Comparison of ENCODE assay signal across 23 cellular contexts in genomic region chr1:182383934-182384333, GRCh38. TPM values are rescaled to one million over a fixed set of nuclear protein-coding genes. Genes with fewer than 3 reads are reported as not detected.
"Had no signal": no experiment of that assay in that cellular context is flagged by ENCODE, and none has a peak within 500 bp of the region (broad histone marks: within the 10 kb centered on the region; RNA-seq: fewer than 3 reads in every experiment).

No MANE protein-coding gene starts in this region.

- H3K9me3 ChIP-seq: left lung, sigmoid colon, suprapubic skin, uterus had no signal

- H3K27ac ChIP-seq: cardiac muscle cell, left lung, suprapubic skin, uterus had no signal

- H3K27me3 Mint-ChIP-seq: activated CD4-positive, alpha-beta T cell treated with anti-CD3 and anti-CD28 coated beads, Interleukin-2, amount 10 ng/mL, durations not matched to agents 24 days and 14 days; activated naive CD4-positive, alpha-beta T cell treated with anti-CD3 and anti-CD28 coated beads, Interleukin-2, amount 10 ng/mL, durations not matched to agents 7 days and 5 days; natural killer cell treated with Interleukin-12 subunit alpha and Interleukin-12 subunit beta and Interleukin-15 and Interleukin-18, amount 100 ng/mL, for 72 hours had no signal

- H3K36me3 ChIP-seq: uterus had no signal

- H3K27me3 ChIP-seq: cardiac muscle cell, left lung, sigmoid colon, suprapubic skin, uterus had no signal

- H3K9me3 Mint-ChIP-seq: activated CD4-positive, alpha-beta memory T cell treated with anti-CD3 and anti-CD28 coated beads, Interleukin-2, amount 10 ng/mL, durations not matched to agents 7 days and 5 days; activated CD4-positive, alpha-beta T cell treated with anti-CD3 and anti-CD28 coated beads, Interleukin-2, amount 10 ng/mL, durations not matched to agents 24 days and 14 days; activated naive CD4-positive, alpha-beta T cell treated with anti-CD3 and anti-CD28 coated beads, Interleukin-2, amount 10 ng/mL, durations not matched to agents 7 days and 5 days; natural killer cell treated with Interleukin-12 subunit alpha and Interleukin-12 subunit beta and Interleukin-15 and Interleukin-18, amount 100 ng/mL, for 72 hours had no signal

- H3K27ac Mint-ChIP-seq: activated CD4-positive, alpha-beta memory T cell treated with anti-CD3 and anti-CD28 coated beads, Interleukin-2, amount 10 ng/mL, durations not matched to agents 7 days and 5 days; activated CD4-positive, alpha-beta T cell treated with anti-CD3 and anti-CD28 coated beads, Interleukin-2, amount 10 ng/mL, durations not matched to agents 24 days and 14 days; activated naive CD4-positive, alpha-beta T cell treated with anti-CD3 and anti-CD28 coated beads, Interleukin-2, amount 10 ng/mL, durations not matched to agents 7 days and 5 days; natural killer cell treated with Interleukin-12 subunit alpha and Interleukin-12 subunit beta and Interleukin-15 and Interleukin-18, amount 100 ng/mL, for 72 hours had no signal

- H3K4me1 ChIP-seq: uterus had no signal

- DNase-seq: activated CD4-positive, alpha-beta memory T cell treated with anti-CD3 and anti-CD28 coated beads, Interleukin-2, amount 10 ng/mL, durations not matched to agents 7 days and 5 days; activated CD4-positive, alpha-beta T cell treated with anti-CD3 and anti-CD28 coated beads, Interleukin-2, amount 10 ng/mL, durations not matched to agents 24 days and 14 days; activated effector memory CD4-positive, alpha-beta T cell treated with anti-CD3 and anti-CD28 coated beads, Interleukin-2, amount 50 U/mL, for 16 hours; activated naive CD4-positive, alpha-beta T cell treated with anti-CD3 and anti-CD28 coated beads, Interleukin-2, amount 10 ng/mL, durations not matched to agents 7 days and 5 days; cortex of kidney; foreskin melanocyte; hippocampal formation; kidney glomerular epithelial cell; left lung; occipital lobe; posterior cingulate gyrus; retina; sigmoid colon; stimulated activated CD4-positive, alpha-beta T cell treated with anti-CD3 and anti-CD28 coated beads, Interleukin-4, amount 100 ng/mL, for 1 hour; stimulated activated naive CD8-positive, alpha-beta T cell treated with anti-CD3 and anti-CD28 coated beads, Interleukin-15, Interleukin-2, amounts not matched to agents 100 U/mL and 50 U/mL, for 24 hours; trophoblast cell; uterus had no signal

- H3K4me3 Mint-ChIP-seq: activated CD4-positive, alpha-beta memory T cell treated with anti-CD3 and anti-CD28 coated beads, Interleukin-2, amount 10 ng/mL, durations not matched to agents 7 days and 5 days; activated CD4-positive, alpha-beta T cell treated with anti-CD3 and anti-CD28 coated beads, Interleukin-2, amount 10 ng/mL, durations not matched to agents 24 days and 14 days; activated naive CD4-positive, alpha-beta T cell treated with anti-CD3 and anti-CD28 coated beads, Interleukin-2, amount 10 ng/mL, durations not matched to agents 7 days and 5 days; natural killer cell treated with Interleukin-12 subunit alpha and Interleukin-12 subunit beta and Interleukin-15 and Interleukin-18, amount 100 ng/mL, for 72 hours had no signal

- H3K4me3 ChIP-seq: cardiac muscle cell, left lung, lung, sigmoid colon, suprapubic skin, uterus had no signal

- ATAC-seq: left lung; natural killer cell treated with Interleukin-12 subunit alpha and Interleukin-12 subunit beta and Interleukin-15 and Interleukin-18, amount 100 ng/mL, for 72 hours; stimulated activated naive CD8-positive, alpha-beta T cell treated with anti-CD3 and anti-CD28 coated beads, Interleukin-15, Interleukin-2, amounts not matched to agents 100 U/mL and 50 U/mL, for 24 hours had no signal

RNA-seq across cellular contexts. Expression of gene TEDDM1, which starts 16.5 kb away (rescaled TPM):
- total RNA-seq: activated CD4-positive, alpha-beta memory T cell treated with anti-CD3 and anti-CD28 coated beads, Interleukin-2, amount 10 ng/mL, durations not matched to agents 7 days and 5 days; activated CD4-positive, alpha-beta T cell treated with anti-CD3 and anti-CD28 coated beads, Interleukin-2, amount 10 ng/mL, durations not matched to agents 24 days and 14 days; cardiac muscle cell; cerebellum; left lung; lung; natural killer cell treated with Interleukin-12 subunit alpha and Interleukin-12 subunit beta and Interleukin-15 and Interleukin-18, amount 100 ng/mL, for 72 hours; occipital lobe; sigmoid colon; suprapubic skin; T-helper 2 cell treated with Interferon-gamma antibody and Interleukin-4, amounts not matched to agents 100 ng/mL and 5 ng/mL, for 36 hours; uterus had no signal
- polyA plus RNA-seq: cardiac muscle cell, lung, sigmoid colon had no signal
